In the genomic region with DNA sequence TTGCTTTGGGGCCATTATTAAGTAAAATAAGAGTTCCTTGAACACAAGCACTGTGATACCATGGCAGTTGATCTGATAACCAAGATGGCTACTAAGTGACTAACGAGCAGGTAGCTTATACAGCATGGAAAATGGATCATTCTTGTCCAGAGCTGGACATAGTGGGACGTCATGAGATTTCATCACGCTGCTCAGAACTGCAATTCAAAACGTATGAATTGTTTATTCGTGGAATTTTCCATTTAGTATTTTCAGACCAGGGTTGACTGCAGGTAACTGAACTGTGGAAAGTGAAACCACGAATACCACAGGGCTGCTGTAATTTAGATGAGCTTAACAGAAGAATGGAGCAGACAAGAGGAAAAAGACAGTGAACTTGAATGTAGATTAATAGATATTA, we compare ENCODE assay signal across 12 cellular contexts. TPM values are rescaled to one million over a fixed set of nuclear protein-coding genes. Genes with fewer than 3 reads are reported as not detected.
DNase-seq lines count a peak whose midpoint lies in the region; ATAC-seq, FAIRE-seq and TF ChIP-seq lines count a peak whose summit lies in the region.
"Had no signal": no experiment of that assay in that cellular context is flagged by ENCODE, and none has a peak within 500 bp of the region (broad histone marks: within the 10 kb centered on the region; RNA-seq: fewer than 3 reads in every experiment).

No MANE protein-coding gene starts in this region.

- H3K27ac Mint-ChIP-seq in T-helper 17 cell = peak overlapping the region; percentile 87
- peak overlapping the region in 2 of 6 donors; percentile 15 to 57 for H3K27ac Mint-ChIP-seq in immature natural killer cell
- no peak overlapping the region for H3K27ac Mint-ChIP-seq in glutamatergic neuron (ENCODE audit: unreplicated experiment)
- H3K27ac Mint-ChIP-seq: HFFc6 had no signal

- TF ChIP-seq CTCF in GM10248 (IDR thresholded peaks at IDR 0.05; ENCODE audit: control extremely low read depth, extremely low read depth, low read depth, missing control alignments) (no peak), glutamatergic neuron (IDR thresholded peaks at IDR 0.05; ENCODE audit: partially characterized antibody, unreplicated experiment) (no peak)

- DNase-seq in GM10248 (ENCODE audit: extremely low spot score) = peak; percentile 15
- no peak for DNase-seq in H54 (ENCODE audit: insufficient read length, low spot score)
- no peak for DNase-seq in T-helper 17 cell
- no peak for DNase-seq in immature natural killer cell
- no peak for DNase-seq in glutamatergic neuron
- DNase-seq in EL = no peak
- DNase-seq: effector CD8-positive, alpha-beta T cell; HFFc6; left colon; NCI-H2171 had no signal

- H3K4me1 Mint-ChIP-seq in T-helper 17 cell (peaks cover 3% of the 10 kb centered on the region), immature natural killer cell (peaks cover 12 to 20% of the 10 kb centered on the region in 2 donors), glutamatergic neuron (ENCODE audit: low read depth, unreplicated experiment) (no peaks in the 10 kb centered on the region)

- H3K4me3 Mint-ChIP-seq in T-helper 17 cell = peak overlapping the region; percentile 81
- peak overlapping the region; percentile 44 to 62 (median 51) for H3K4me3 Mint-ChIP-seq in immature natural killer cell
- H3K4me3 Mint-ChIP-seq in glutamatergic neuron (ENCODE audit: unreplicated experiment) = no peak overlapping the region
- H3K4me3 Mint-ChIP-seq: HFFc6 had no signal

- H3K27me3 Mint-ChIP-seq in T-helper 17 cell (no peaks in the 10 kb centered on the region), immature natural killer cell (ENCODE audit: low read depth in 3 of 3) (no peaks in the 10 kb centered on the region), glutamatergic neuron (ENCODE audit: unreplicated experiment) (peaks cover 1% of the 10 kb centered on the region)

- peak; percentile 70 for ATAC-seq in T-helper 17 cell
- no peak for ATAC-seq in HG02588 (IDR thresholded peaks at IDR 0.05; ENCODE audit: unreplicated experiment)
- ATAC-seq in HG02884 (IDR thresholded peaks at IDR 0.05; ENCODE audit: unreplicated experiment) = no peak
- ATAC-seq: left colon had no signal

- H3K36me3 Mint-ChIP-seq in T-helper 17 cell (ENCODE audit: low read depth) (peaks cover 2% of the 10 kb centered on the region), immature natural killer cell (peaks cover 0 to 42% (median 37%) of the 10 kb centered on the region in 3 donors), glutamatergic neuron (ENCODE audit: unreplicated experiment) (no peaks in the 10 kb centered on the region)

- CTCF ChIA-PET in GM10248 (lab: Yijun Ruan, JAX) = no interaction called here

- TF ChIP-seq POLR2A in H54 (IDR thresholded peaks at IDR 0.05; ENCODE audit: low read depth, low read length) = no peak

- FAIRE-seq in H54 (lab: Jason Lieb, UNC) = peak; percentile 57

- H3K9me3 Mint-ChIP-seq in immature natural killer cell (no peaks in the 10 kb centered on the region), glutamatergic neuron (ENCODE audit: unreplicated experiment) (peaks cover 2% of the 10 kb centered on the region)
- H3K9me3 Mint-ChIP-seq: HFFc6 had no signal

- no peaks in the 10 kb centered on the region for H3K9me3 ChIP-seq in T-helper 17 cell (ENCODE audit: control insufficient read depth, low read length, poor library complexity, severe bottlenecking)

- POLR2A ChIA-PET in GM10248 (lab: Yijun Ruan, JAX) = no interaction called here

RNA-seq across cellular contexts. Expression of gene CCDC18, which starts 38.9 kb away (rescaled TPM):
- total RNA-seq in T-helper 17 cell (10 to 100 TPM in 1 of 2 donors, 1 to 10 TPM in 1; 8.3 to 11.5 TPM), glutamatergic neuron (ENCODE audit: unreplicated experiment) (9.9 TPM)
- polyA plus RNA-seq in immature natural killer cell = 1 to 10 TPM; 2.8 to 6.3 (median 3.3) TPM

RNA-seq across cellular contexts. Expression of gene TMED5, which starts 39.2 kb away (rescaled TPM):
- total RNA-seq in T-helper 17 cell = 10 to 100 TPM; 47.6 to 55.1 TPM
- 10 to 100 TPM; 27.1 to 44.8 (median 32.6) TPM for polyA plus RNA-seq in immature natural killer cell
- total RNA-seq in glutamatergic neuron (ENCODE audit: unreplicated experiment) = 24.2 TPM
